In genomic region chr20:37373020-37373592, GRCh38 we compare ENCODE assay signal across 1 cellular context.
TF ChIP-seq lines count a peak whose summit lies in the region.

No MANE protein-coding gene starts in this region.

TF ChIP-seq in K562, 482 proteins besides CTCF, POLR2A, EP300 and RAD21 (continued from another document and continues in another):
- TF ChIP-seq CUX1 (CRISPR knock-in tag; IDR thresholded peaks at IDR 0.05) = no peak
- TF ChIP-seq THRAP3 (IDR thresholded peaks at IDR 0.05; ENCODE audit: borderline replicate concordance) = 0 out of 2 replicates have a peak, but pooled peaks have one; percentile 43
- peak; percentile 80; the same call in 1 of the 2 replicates for TF ChIP-seq ZNF449 (CRISPR knock-in tag; IDR thresholded peaks at IDR 0.05)
- no peak for TF ChIP-seq MTA3 (IDR thresholded peaks at IDR 0.05; ENCODE audit: borderline replicate concordance)
- TF ChIP-seq NFIX (CRISPR knock-in tag; IDR thresholded peaks at IDR 0.05; ENCODE audit: low read depth) = peak; percentile 61
- peak; percentile 50; the same call in 1 of the 2 replicates for TF ChIP-seq ARID2 (IDR thresholded peaks at IDR 0.05)
- no peak for TF ChIP-seq PTRF (tag; IDR thresholded peaks at IDR 0.05)
- TF ChIP-seq ZNF140 (CRISPR knock-in tag; IDR thresholded peaks at IDR 0.05) = 0 out of 2 replicates have a peak, but pooled peaks have one; percentile 62
- TF ChIP-seq COPS2 (conservative IDR thresholded peaks at IDR 0.05) = no peak
- peak; percentile 69 for TF ChIP-seq NFRKB (IDR thresholded peaks at IDR 0.05; ENCODE audit: low read depth)
- no peak for TF ChIP-seq BMI1 (IDR thresholded peaks at IDR 0.05; ENCODE audit: low read length)
- no peak for TF ChIP-seq LCOR (CRISPR knock-in tag; IDR thresholded peaks at IDR 0.05)
- TF ChIP-seq LEF1 (IDR thresholded peaks at IDR 0.05) = peak; percentile 89
- no peak for TF ChIP-seq FOXJ2 (tag; IDR thresholded peaks at IDR 0.05)
- TF ChIP-seq ZNF644 (tag; IDR thresholded peaks at IDR 0.05; ENCODE audit: low read depth) = no peak
- no peak for TF ChIP-seq RBM14 (IDR thresholded peaks at IDR 0.05; ENCODE audit: borderline replicate concordance, insufficient read depth, low read depth, low read length)
- TF ChIP-seq PHF8 (IDR thresholded peaks at IDR 0.05; ENCODE audit: borderline replicate concordance, low read length) = no peak
- TF ChIP-seq, protein P1, sequence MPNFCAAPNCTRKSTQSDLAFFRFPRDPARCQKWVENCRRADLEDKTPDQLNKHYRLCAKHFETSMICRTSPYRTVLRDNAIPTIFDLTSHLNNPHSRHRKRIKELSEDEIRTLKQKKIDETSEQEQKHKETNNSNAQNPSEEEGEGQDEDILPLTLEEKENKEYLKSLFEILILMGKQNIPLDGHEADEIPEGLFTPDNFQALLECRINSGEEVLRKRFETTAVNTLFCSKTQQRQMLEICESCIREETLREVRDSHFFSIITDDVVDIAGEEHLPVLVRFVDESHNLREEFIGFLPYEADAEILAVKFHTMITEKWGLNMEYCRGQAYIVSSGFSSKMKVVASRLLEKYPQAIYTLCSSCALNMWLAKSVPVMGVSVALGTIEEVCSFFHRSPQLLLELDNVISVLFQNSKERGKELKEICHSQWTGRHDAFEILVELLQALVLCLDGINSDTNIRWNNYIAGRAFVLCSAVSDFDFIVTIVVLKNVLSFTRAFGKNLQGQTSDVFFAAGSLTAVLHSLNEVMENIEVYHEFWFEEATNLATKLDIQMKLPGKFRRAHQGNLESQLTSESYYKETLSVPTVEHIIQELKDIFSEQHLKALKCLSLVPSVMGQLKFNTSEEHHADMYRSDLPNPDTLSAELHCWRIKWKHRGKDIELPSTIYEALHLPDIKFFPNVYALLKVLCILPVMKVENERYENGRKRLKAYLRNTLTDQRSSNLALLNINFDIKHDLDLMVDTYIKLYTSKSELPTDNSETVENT (CRISPR knock-in tag; IDR thresholded peaks at IDR 0.05) = peak; percentile 67; the same call in 1 of the 2 replicates
- TF ChIP-seq RBM17 (IDR thresholded peaks at IDR 0.05; ENCODE audit: borderline replicate concordance, low read depth, low read length) = no peak
- TF ChIP-seq BRF1 (IDR thresholded peaks at IDR 0.05; ENCODE audit: borderline replicate concordance, extremely low read depth, insufficient read length) = no peak
- TF ChIP-seq, protein P2, sequence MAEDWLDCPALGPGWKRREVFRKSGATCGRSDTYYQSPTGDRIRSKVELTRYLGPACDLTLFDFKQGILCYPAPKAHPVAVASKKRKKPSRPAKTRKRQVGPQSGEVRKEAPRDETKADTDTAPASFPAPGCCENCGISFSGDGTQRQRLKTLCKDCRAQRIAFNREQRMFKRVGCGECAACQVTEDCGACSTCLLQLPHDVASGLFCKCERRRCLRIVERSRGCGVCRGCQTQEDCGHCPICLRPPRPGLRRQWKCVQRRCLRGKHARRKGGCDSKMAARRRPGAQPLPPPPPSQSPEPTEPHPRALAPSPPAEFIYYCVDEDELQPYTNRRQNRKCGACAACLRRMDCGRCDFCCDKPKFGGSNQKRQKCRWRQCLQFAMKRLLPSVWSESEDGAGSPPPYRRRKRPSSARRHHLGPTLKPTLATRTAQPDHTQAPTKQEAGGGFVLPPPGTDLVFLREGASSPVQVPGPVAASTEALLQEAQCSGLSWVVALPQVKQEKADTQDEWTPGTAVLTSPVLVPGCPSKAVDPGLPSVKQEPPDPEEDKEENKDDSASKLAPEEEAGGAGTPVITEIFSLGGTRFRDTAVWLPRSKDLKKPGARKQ (CRISPR knock-in tag; IDR thresholded peaks at IDR 0.05) = 0 out of 2 replicates have a peak, but pooled peaks have one; percentile 38
- peak in 1 of 2 experiments; percentile 91; a peak in 2 of 4 replicates for TF ChIP-seq KDM1A (IDR thresholded peaks at IDR 0.05)
- peak; percentile 41 for TF ChIP-seq NCOR1 (IDR thresholded peaks at IDR 0.05)
- no peak for TF ChIP-seq ELF1 (tag; IDR thresholded peaks at IDR 0.05)
- no peak for TF ChIP-seq NONO (IDR thresholded peaks at IDR 0.05; ENCODE audit: low read depth in 2 of 2, low read length in 1 of 2)
- TF ChIP-seq, protein P3, sequence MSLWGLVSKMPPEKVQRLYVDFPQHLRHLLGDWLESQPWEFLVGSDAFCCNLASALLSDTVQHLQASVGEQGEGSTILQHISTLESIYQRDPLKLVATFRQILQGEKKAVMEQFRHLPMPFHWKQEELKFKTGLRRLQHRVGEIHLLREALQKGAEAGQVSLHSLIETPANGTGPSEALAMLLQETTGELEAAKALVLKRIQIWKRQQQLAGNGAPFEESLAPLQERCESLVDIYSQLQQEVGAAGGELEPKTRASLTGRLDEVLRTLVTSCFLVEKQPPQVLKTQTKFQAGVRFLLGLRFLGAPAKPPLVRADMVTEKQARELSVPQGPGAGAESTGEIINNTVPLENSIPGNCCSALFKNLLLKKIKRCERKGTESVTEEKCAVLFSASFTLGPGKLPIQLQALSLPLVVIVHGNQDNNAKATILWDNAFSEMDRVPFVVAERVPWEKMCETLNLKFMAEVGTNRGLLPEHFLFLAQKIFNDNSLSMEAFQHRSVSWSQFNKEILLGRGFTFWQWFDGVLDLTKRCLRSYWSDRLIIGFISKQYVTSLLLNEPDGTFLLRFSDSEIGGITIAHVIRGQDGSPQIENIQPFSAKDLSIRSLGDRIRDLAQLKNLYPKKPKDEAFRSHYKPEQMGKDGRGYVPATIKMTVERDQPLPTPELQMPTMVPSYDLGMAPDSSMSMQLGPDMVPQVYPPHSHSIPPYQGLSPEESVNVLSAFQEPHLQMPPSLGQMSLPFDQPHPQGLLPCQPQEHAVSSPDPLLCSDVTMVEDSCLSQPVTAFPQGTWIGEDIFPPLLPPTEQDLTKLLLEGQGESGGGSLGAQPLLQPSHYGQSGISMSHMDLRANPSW (CRISPR knock-in tag; IDR thresholded peaks at IDR 0.05) = no peak
- TF ChIP-seq PPARD (CRISPR knock-in tag; IDR thresholded peaks at IDR 0.05) = peak; percentile 62; the same call in 1 of the 2 replicates
- TF ChIP-seq E2F1 (CRISPR knock-in tag; IDR thresholded peaks at IDR 0.05) = no peak
- TF ChIP-seq ZNF561 (CRISPR knock-in tag; conservative IDR thresholded peaks at IDR 0.05) = no peak
- TF ChIP-seq, protein P4, sequence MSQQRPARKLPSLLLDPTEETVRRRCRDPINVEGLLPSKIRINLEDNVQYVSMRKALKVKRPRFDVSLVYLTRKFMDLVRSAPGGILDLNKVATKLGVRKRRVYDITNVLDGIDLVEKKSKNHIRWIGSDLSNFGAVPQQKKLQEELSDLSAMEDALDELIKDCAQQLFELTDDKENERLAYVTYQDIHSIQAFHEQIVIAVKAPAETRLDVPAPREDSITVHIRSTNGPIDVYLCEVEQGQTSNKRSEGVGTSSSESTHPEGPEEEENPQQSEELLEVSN (IDR thresholded peaks at IDR 0.05; ENCODE audit: borderline replicate concordance in 1 of 2, extremely low read depth in 1 of 2, insufficient read depth in 1 of 2, insufficient read length in 1 of 2, low read depth in 1 of 2, low read length in 1 of 2, poor library complexity in 1 of 2, severe bottlenecking in 1 of 2) = no peak
- TF ChIP-seq PHTF2 (CRISPR knock-in tag; IDR thresholded peaks at IDR 0.05) = no peak
- peak; percentile 90 for TF ChIP-seq PHF20 (IDR thresholded peaks at IDR 0.05; ENCODE audit: partially characterized antibody)
- no peak for TF ChIP-seq ELK3 (CRISPR knock-in tag; IDR thresholded peaks at IDR 0.05)
- TF ChIP-seq NCOA2 (IDR thresholded peaks at IDR 0.05; ENCODE audit: partially characterized antibody in 2 of 2) = peak in 1 of 2 experiments; percentile 77
- TF ChIP-seq SMAD1 (IDR thresholded peaks at IDR 0.05; ENCODE audit: low read depth, low read length, partially characterized antibody) = no peak
- TF ChIP-seq ZKSCAN3 (CRISPR knock-in tag; IDR thresholded peaks at IDR 0.05) = no peak
- TF ChIP-seq ZNF408 (CRISPR knock-in tag; IDR thresholded peaks at IDR 0.05; ENCODE audit: low read depth) = 0 out of 2 replicates have a peak, but pooled peaks have one; percentile 47
- peak in 1 of 3 experiments; percentile 59; a peak in 2 of 6 replicates for TF ChIP-seq ZBTB11 (CRISPR knock-in tag; IDR thresholded peaks at IDR 0.05)
- no peak for TF ChIP-seq CBFA2T2 (conservative IDR thresholded peaks at IDR 0.05)
- TF ChIP-seq RHOXF2B (CRISPR knock-in tag; conservative IDR thresholded peaks at IDR 0.05) = no peak
- no peak for TF ChIP-seq ZNF347 (CRISPR knock-in tag; IDR thresholded peaks at IDR 0.05; ENCODE audit: low read depth)
